ENCODE assay signal across 11 cellular contexts in the genomic region with DNA sequence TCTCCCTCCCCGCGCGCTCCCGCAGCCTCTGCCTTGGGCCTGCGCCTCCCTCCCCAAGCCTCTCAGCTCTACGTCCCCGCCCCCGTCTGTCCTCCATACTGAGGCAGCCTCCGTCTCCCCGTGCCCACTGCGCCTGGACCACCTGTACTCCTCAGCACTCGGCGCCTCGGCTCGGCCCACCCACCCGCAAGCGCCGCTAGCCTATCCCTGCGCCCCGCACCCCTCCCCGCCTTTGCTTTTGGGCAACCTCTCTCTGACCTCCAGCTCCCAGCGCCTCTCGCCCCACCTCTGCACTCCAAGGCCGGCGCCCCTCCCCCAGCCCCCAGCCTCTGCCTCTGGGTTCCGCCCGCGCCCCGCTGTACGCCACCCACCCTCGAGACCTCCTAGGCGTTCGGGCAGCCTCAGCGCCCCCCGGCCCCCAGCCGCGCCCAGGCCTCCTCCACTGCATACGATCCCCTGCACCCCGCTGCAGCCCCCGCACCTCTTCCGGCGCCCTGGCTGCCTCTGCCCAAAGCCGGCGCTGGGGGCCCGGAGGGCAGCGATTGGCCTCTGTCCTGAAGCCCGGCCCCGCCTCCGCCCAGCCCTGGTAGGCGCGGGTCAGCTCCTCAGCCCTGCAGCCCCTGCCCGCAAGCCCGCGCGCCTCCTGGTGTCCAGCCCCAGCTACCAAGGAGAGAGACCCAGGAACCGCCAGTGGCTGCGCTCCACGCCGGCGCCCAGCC.
DNase-seq lines count a peak whose midpoint lies in the region; ATAC-seq and TF ChIP-seq lines count a peak whose summit lies in the region.
"Had no signal": no experiment of that assay in that cellular context is flagged by ENCODE, and none has a peak within 500 bp of the region (broad histone marks: within the 10 kb centered on the region; RNA-seq: fewer than 3 reads in every experiment).

No MANE protein-coding gene starts in this region.

- H3K9me3 ChIP-seq in left ventricle myocardium inferior (replicated peaks): no peaks in the 10 kb centered on the region
- H3K9me3 ChIP-seq: spleen had no signal

- DNase-seq in ELR (ENCODE audit: low read depth) (peak; percentile 32), left ventricle myocardium inferior (peak; percentile 35), skeletal muscle cell (ENCODE audit: low read depth) (no peak), NCI-H2107 (lab: John Stamatoyannopoulos, UW) (no peak)
- DNase-seq in effector CD8-positive, alpha-beta T cell (lab: John Stamatoyannopoulos, UW): no peak
- DNase-seq: NCI-H1694 treated with DMSO at 0.1 percent for 48 hours, spleen, T-helper 2 cell had no signal

- H3K4me3 ChIP-seq in left ventricle myocardium inferior (peak overlapping the region; percentile 63), skeletal muscle cell (ENCODE audit: low read depth, low read length) (peak overlapping the region; percentile 43)

- peak; percentile 78 for TF ChIP-seq CTCF in VCaP (conservative IDR thresholded peaks at IDR 0.05)
- peak; percentile 45 for TF ChIP-seq CTCF in left ventricle myocardium inferior (IDR thresholded peaks at IDR 0.05; ENCODE audit: borderline replicate concordance)

- intact Hi-C loops in left ventricle myocardium inferior (cut with micrococcal nuclease): no loop called here

- peaks cover 9% of the 10 kb centered on the region for H3K27me3 ChIP-seq in left ventricle myocardium inferior (ENCODE audit: low read depth)

- ATAC-seq in HG03457 (IDR thresholded peaks at IDR 0.05; ENCODE audit: unreplicated experiment) (no peak), HG03520 (IDR thresholded peaks at IDR 0.05; ENCODE audit: unreplicated experiment) (no peak)

- peak overlapping the region; percentile 53; the same call in 1 of the 2 replicates for H3K27ac ChIP-seq in VCaP
- no peak overlapping the region for H3K27ac ChIP-seq in left ventricle myocardium inferior (replicated peaks)
- H3K27ac ChIP-seq: spleen had no signal

- no peaks in the 10 kb centered on the region for H3K36me3 ChIP-seq in left ventricle myocardium inferior
- H3K36me3 ChIP-seq: spleen had no signal

- no peaks in the 10 kb centered on the region for H3K4me1 ChIP-seq in left ventricle myocardium inferior
- H3K4me1 ChIP-seq: spleen had no signal

Comparison
In these comparisons a context has a peak if more than half of its experiments do, and no peak if none do; other contexts are left out.
1. DNase-seq: peak in ELR (single experiment) and left ventricle myocardium inferior (single experiment); none in skeletal muscle cell (single experiment), NCI-H2107 (single experiment) and effector CD8-positive, alpha-beta T cell (single experiment).